8 cellular contexts compared by ENCODE assay signal in the genomic region with DNA sequence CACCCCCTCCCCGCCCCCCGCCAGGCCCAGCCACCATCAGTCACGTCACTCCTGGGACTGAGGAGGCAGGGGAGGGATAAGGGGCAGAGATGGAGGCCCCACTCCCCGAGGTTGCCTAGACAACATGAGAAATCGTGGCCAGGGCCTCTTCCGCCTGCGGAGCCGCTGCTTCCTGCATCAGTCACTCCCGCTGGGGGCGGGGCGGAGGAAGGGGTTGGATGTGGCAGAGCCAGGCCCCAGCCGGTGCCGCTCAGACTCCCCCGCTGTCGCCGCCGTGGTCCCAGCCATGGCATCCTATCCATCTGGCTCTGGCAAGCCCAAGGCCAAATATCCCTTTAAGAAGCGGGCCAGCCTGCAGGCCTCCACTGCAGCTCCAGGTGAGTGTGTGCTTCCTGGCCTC. TPM values are rescaled to one million over a fixed set of nuclear protein-coding genes. Genes with fewer than 3 reads are reported as not detected.
A peak's percentile ranks its signal among the peaks of the same experiment; 100 is the strongest.
DNase-seq lines count a peak whose midpoint lies in the region; ATAC-seq and TF ChIP-seq lines count a peak whose summit lies in the region.

No MANE protein-coding gene starts in this region.

- H3K9me2 ChIP-seq in DOHH2 (replicated peaks; ENCODE audit: control insufficient read depth, low read length): no peaks in the 10 kb centered on the region

- H3K9me3 ChIP-seq in DOHH2 (ENCODE audit: control insufficient read depth, insufficient read depth, low read length) (no peaks in the 10 kb centered on the region), fibroblast of lung (ENCODE audit: control insufficient read depth, insufficient read depth, low read depth, low read length) (no peaks in the 10 kb centered on the region)

- no peaks in the 10 kb centered on the region for H3K9me3 Mint-ChIP-seq in naive thymus-derived CD8-positive, alpha-beta T cell
- H3K9me3 Mint-ChIP-seq in stimulated activated memory B cell treated with anti-CD40 and anti-IgM and Interleukin-4, amounts not matched to agents 10 μg/mL and 1 μg/mL and 100 μg/mL, for 72 hours: no peaks in the 10 kb centered on the region

- POLR2A ChIA-PET in naive thymus-derived CD8-positive, alpha-beta T cell (lab: Charles Lee): interaction anchor here (0.6 to 4.7 kb wide), 5 partner anchors 72 to 407 kb away, joined by 3 to 48 read pairs (median 4); partner anchors contain the start of genes AHCYL1, ATXN7L2, GNAI3 and SARS1

- DNase-seq in GOT3 (lab: John Stamatoyannopoulos, UW): peak; percentile 49
- peak; percentile 96 to 99 for DNase-seq in Kasumi-1 (lab: John Stamatoyannopoulos, UW)
- peak; percentile 96 for DNase-seq in RKO (ENCODE audit: low spot score)
- peak; percentile 92 to 94 for DNase-seq in activated T-helper 1 cell treated with anti-CD3 and anti-CD28 coated beads, Interleukin-2, amount 50 U/mL, for 16 hours (ENCODE audit: low read depth in 1 of 2, low spot score in 1 of 2)
- DNase-seq in fibroblast of lung (ENCODE audit: low read depth in 2 of 2): peak; percentile 92 to 95
- DNase-seq in naive thymus-derived CD8-positive, alpha-beta T cell: peak; percentile 91 to 99 (median 95)

- peak overlapping the region; percentile 84 to 99 (median 98) for H3K27ac Mint-ChIP-seq in naive thymus-derived CD8-positive, alpha-beta T cell
- peak overlapping the region; percentile 89 for H3K27ac Mint-ChIP-seq in stimulated activated memory B cell treated with anti-CD40 and anti-IgM and Interleukin-4, amounts not matched to agents 10 μg/mL and 1 μg/mL and 100 μg/mL, for 72 hours

- peaks cover under 1% of the 10 kb centered on the region; the same call in 1 of the 2 replicates for H3K36me3 ChIP-seq in DOHH2 (ENCODE audit: control insufficient read depth, low read length)
- H3K36me3 ChIP-seq in fibroblast of lung (ENCODE audit: control insufficient read depth, insufficient read depth, low read length): no peaks in the 10 kb centered on the region

- peak overlapping the region; percentile 91 to 99 (median 97) for H3K4me3 Mint-ChIP-seq in naive thymus-derived CD8-positive, alpha-beta T cell
- H3K4me3 Mint-ChIP-seq in stimulated activated memory B cell treated with anti-CD40 and anti-IgM and Interleukin-4, amounts not matched to agents 10 μg/mL and 1 μg/mL and 100 μg/mL, for 72 hours: peak overlapping the region; percentile 96

- no peaks in the 10 kb centered on the region for H3K27me3 Mint-ChIP-seq in naive thymus-derived CD8-positive, alpha-beta T cell
- no peaks in the 10 kb centered on the region for H3K27me3 Mint-ChIP-seq in stimulated activated memory B cell treated with anti-CD40 and anti-IgM and Interleukin-4, amounts not matched to agents 10 μg/mL and 1 μg/mL and 100 μg/mL, for 72 hours

- peak overlapping the region; percentile 81 for H3K4me3 ChIP-seq in DOHH2 (ENCODE audit: low read length)
- H3K4me3 ChIP-seq in fibroblast of lung (replicated peaks in 1 of 4; ENCODE audit: control extremely low read depth in 1 of 4, insufficient read depth in 1 of 4, low read depth in 3 of 4, low read length in 4 of 4): peak overlapping the region; percentile 54 to 87 (median 75)

- H3K27me3 ChIP-seq in DOHH2 (ENCODE audit: control insufficient read depth, low read length) (no peaks in the 10 kb centered on the region), fibroblast of lung (ENCODE audit: control insufficient read depth, insufficient read depth, low read length) (no peaks in the 10 kb centered on the region)

- peaks cover 12% of the 10 kb centered on the region for H3F3A ChIP-seq in DOHH2 (ENCODE audit: control insufficient read depth, insufficient read depth)

- H3K79me2 ChIP-seq in DOHH2 (ENCODE audit: control insufficient read depth, low read length) (peaks cover 63% of the 10 kb centered on the region), fibroblast of lung (ENCODE audit: control insufficient read depth, insufficient read depth, low read length) (peaks cover 49% of the 10 kb centered on the region)

- peaks cover 75% of the 10 kb centered on the region for H3K4me1 ChIP-seq in DOHH2 (ENCODE audit: control insufficient read depth, low read length)
- H3K4me1 ChIP-seq in fibroblast of lung (ENCODE audit: control insufficient read depth, extremely low read depth, insufficient read depth, low read length): peaks cover 24% of the 10 kb centered on the region

- peak overlapping the region; percentile 44; the same call in 1 of the 2 replicates for H3K27ac ChIP-seq in DOHH2 (ENCODE audit: low read depth, low read length)
- peak overlapping the region; percentile 96 for H3K27ac ChIP-seq in fibroblast of lung (ENCODE audit: insufficient read depth, low read length)

- H3K36me3 Mint-ChIP-seq in naive thymus-derived CD8-positive, alpha-beta T cell: peaks cover 0 to 5% (median 2%) of the 10 kb centered on the region in 3 donors
- H3K36me3 Mint-ChIP-seq in stimulated activated memory B cell treated with anti-CD40 and anti-IgM and Interleukin-4, amounts not matched to agents 10 μg/mL and 1 μg/mL and 100 μg/mL, for 72 hours: peaks cover under 1% of the 10 kb centered on the region

- H2AFZ ChIP-seq in fibroblast of lung (ENCODE audit: low read length): no peak overlapping the region

- H3K4me2 ChIP-seq in DOHH2 (ENCODE audit: low read length) (peak overlapping the region; percentile 77), fibroblast of lung (ENCODE audit: extremely low read depth, insufficient read depth, low read length) (peak overlapping the region; percentile 69)

- TF ChIP-seq CTCF in DOHH2 (IDR thresholded peaks at IDR 0.05; ENCODE audit: low read depth, low read length, poor library complexity, severe bottlenecking) (no peak), fibroblast of lung (conservative IDR thresholded peaks at IDR 0.05 in 1 of 2, IDR thresholded peaks at IDR 0.05 in 1 of 2; ENCODE audit: low read depth in 1 of 2, low read length in 2 of 2) (no peak)

- peak; percentile 86 to 89 for ATAC-seq in naive thymus-derived CD8-positive, alpha-beta T cell
- ATAC-seq in stimulated activated memory B cell treated with anti-CD40 and anti-IgM and Interleukin-4, amounts not matched to agents 10 μg/mL and 1 μg/mL and 100 μg/mL, for 72 hours: peak; percentile 83

- no peaks in the 10 kb centered on the region for H4K20me1 ChIP-seq in DOHH2 (ENCODE audit: control insufficient read depth, insufficient read depth, low read depth, low read length)
- H4K20me1 ChIP-seq in fibroblast of lung (ENCODE audit: control insufficient read depth, extremely low read depth, insufficient read depth, low read length): no peaks in the 10 kb centered on the region

- peak overlapping the region; percentile 90 for H3K9ac ChIP-seq in fibroblast of lung (ENCODE audit: insufficient read depth, low read length)

- H3K4me1 Mint-ChIP-seq in naive thymus-derived CD8-positive, alpha-beta T cell: peaks cover 51 to 92% (median 71%) of the 10 kb centered on the region in 4 donors
- peaks cover 94% of the 10 kb centered on the region for H3K4me1 Mint-ChIP-seq in stimulated activated memory B cell treated with anti-CD40 and anti-IgM and Interleukin-4, amounts not matched to agents 10 μg/mL and 1 μg/mL and 100 μg/mL, for 72 hours

RNA-seq across cellular contexts. Expression of gene AMPD2, which starts 1.3 kb away (rescaled TPM):
- 40.6 and 51.9 TPM in 2 replicates for total RNA-seq in fibroblast of lung
- polyA plus RNA-seq in fibroblast of lung: 23.0 and 31.1 TPM in 2 replicates
- 35.9 and 47.2 TPM in 2 replicates for polyA plus RNA-seq in fibroblast of lung (2012)
- 121 and 148 TPM in 2 replicates for polyA minus RNA-seq in fibroblast of lung (ENCODE audit: low replicate concordance)
- total RNA-seq in naive thymus-derived CD8-positive, alpha-beta T cell: 10 to 100 TPM; 71.1 to 76.0 TPM
- polyA plus RNA-seq in naive thymus-derived CD8-positive, alpha-beta T cell: 10 to 100 TPM; 21.9 to 33.9 (median 24.4) TPM

RNA-seq across cellular contexts. Expression of gene GNAT2, which starts 1.5 kb away (rescaled TPM):
- under 0.01 and 0.17 TPM in 2 replicates for total RNA-seq in fibroblast of lung
- polyA plus RNA-seq in fibroblast of lung: 0.22 and 0.35 TPM in 2 replicates
- 0.14 and 0.24 TPM in 2 replicates for polyA plus RNA-seq in fibroblast of lung (2012)
- not detected in 2 replicates for polyA minus RNA-seq in fibroblast of lung (ENCODE audit: low replicate concordance)
- not detected for total RNA-seq in naive thymus-derived CD8-positive, alpha-beta T cell
- not detected for polyA plus RNA-seq in naive thymus-derived CD8-positive, alpha-beta T cell

RNA-seq across cellular contexts. Expression of gene GSTM4, which starts 35.0 kb away (rescaled TPM):
- total RNA-seq in fibroblast of lung: 10.5 and 17.7 TPM in 2 replicates
- 30.5 and 30.8 TPM in 2 replicates for polyA plus RNA-seq in fibroblast of lung
- 21.0 and 22.3 TPM in 2 replicates for polyA plus RNA-seq in fibroblast of lung (2012)
- 13.1 and 43.1 TPM in 2 replicates for polyA minus RNA-seq in fibroblast of lung (ENCODE audit: low replicate concordance)
- total RNA-seq in naive thymus-derived CD8-positive, alpha-beta T cell: 1 to 10 TPM; 2.5 to 3.8 TPM
- 10 to 100 TPM in 2 of 3 donors, 1 to 10 TPM in 1; 8.6 to 17.4 (median 17.3) TPM for polyA plus RNA-seq in naive thymus-derived CD8-positive, alpha-beta T cell

RNA-seq across cellular contexts. Expression of gene GSTM2, which starts 47.0 kb away (rescaled TPM):
- total RNA-seq in fibroblast of lung: 21.1 and 28.2 TPM in 2 replicates
- 67.7 and 71.1 TPM in 2 replicates for polyA plus RNA-seq in fibroblast of lung
- 64.8 and 66.5 TPM in 2 replicates for polyA plus RNA-seq in fibroblast of lung (2012)
- 19.1 and 39.5 TPM in 2 replicates for polyA minus RNA-seq in fibroblast of lung (ENCODE audit: low replicate concordance)
- total RNA-seq in naive thymus-derived CD8-positive, alpha-beta T cell: 10 to 100 TPM; 70.7 to 75.9 TPM
- polyA plus RNA-seq in naive thymus-derived CD8-positive, alpha-beta T cell: 10 to 100 TPM; 20.8 to 51.7 (median 40.7) TPM

Comparison
In these comparisons a context has a peak if more than half of its experiments do, and no peak if none do; other contexts are left out.
1. Peak in every context shown above with its lines: DNase-seq, ATAC-seq, H3K4me3 ChIP-seq and H3K27ac ChIP-seq.